Comparison of ENCODE assay signal across 8 cellular contexts in the genomic region with DNA sequence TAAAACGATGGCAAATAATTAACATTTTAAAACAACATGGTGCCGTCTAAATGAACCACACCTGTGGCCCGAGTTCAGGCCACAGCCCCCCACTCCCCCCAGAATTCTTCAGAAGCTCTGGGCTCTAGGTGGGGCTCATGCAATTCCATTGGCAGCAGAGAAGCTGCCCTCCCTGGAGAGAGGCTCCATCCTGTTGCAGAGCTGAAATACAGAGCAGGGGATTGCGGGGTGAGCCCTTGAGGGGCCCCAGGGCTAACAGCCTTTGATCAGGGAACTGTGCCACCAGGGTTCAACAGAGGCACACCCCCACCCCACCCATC.
DNase-seq lines count a peak whose midpoint lies in the region; ATAC-seq lines count a peak whose summit lies in the region.

No MANE protein-coding gene starts in this region.

- intact Hi-C loops in left colon (cut with DNase I, micrococcal nuclease), result no loop called here
- intact Hi-C loops in posterior vena cava (cut with DNase I), result no loop called here

- no peak for DNase-seq in T-helper 2 cell treated with Interferon-gamma antibody and Interleukin-4, amounts not matched to agents 5 μg/mL and 100 μg/mL, for 36 hours (ENCODE audit: low spot score)
- DNase-seq in T-helper 2 cell (no peak), left colon (no peak), NCI-H1105 (lab: John Stamatoyannopoulos, UW) (no peak), posterior vena cava (ENCODE audit: low spot score) (no peak)
- no peak for DNase-seq in activated CD8-positive, alpha-beta T cell treated with anti-CD3 and anti-CD28 coated beads, Interleukin-2, amount 10 ng/mL, durations not matched to agents 7 days and 5 days
- DNase-seq in central memory CD4-positive, alpha-beta T cell, result no peak

- no peaks in the 10 kb centered on the region for H3K9me3 Mint-ChIP-seq in T-helper 2 cell treated with Interferon-gamma antibody and Interleukin-4, amounts not matched to agents 5 μg/mL and 100 μg/mL, for 36 hours
- no peaks in the 10 kb centered on the region for H3K9me3 Mint-ChIP-seq in activated CD8-positive, alpha-beta T cell treated with anti-CD3 and anti-CD28 coated beads, Interleukin-2, amount 10 ng/mL, durations not matched to agents 7 days and 5 days (ENCODE audit: insufficient read depth)

- H3K4me1 Mint-ChIP-seq in T-helper 2 cell treated with Interferon-gamma antibody and Interleukin-4, amounts not matched to agents 5 μg/mL and 100 μg/mL, for 36 hours (ENCODE audit: low read depth), result peaks cover 42% of the 10 kb centered on the region
- peaks cover 62% of the 10 kb centered on the region for H3K4me1 Mint-ChIP-seq in activated CD8-positive, alpha-beta T cell treated with anti-CD3 and anti-CD28 coated beads, Interleukin-2, amount 10 ng/mL, durations not matched to agents 7 days and 5 days (ENCODE audit: low read depth)

- ATAC-seq in activated CD8-positive, alpha-beta T cell treated with anti-CD3 and anti-CD28 coated beads, Interleukin-2, amount 10 ng/mL, durations not matched to agents 7 days and 5 days, result no peak
- peak; percentile 19 for ATAC-seq in left colon

- CTCF ChIA-PET in activated CD8-positive, alpha-beta T cell treated with anti-CD3 and anti-CD28 coated beads, Interleukin-2, amount 10 ng/mL, durations not matched to agents 7 days and 5 days (lab: Charles Lee), result interaction anchor here (1.2 to 2.9 kb wide), 2 partner anchors 12 to 77 kb away, joined by 7 to 18 read pairs; no protein-coding TSS in a partner anchor

- peak overlapping the region; percentile 84 for H3K27ac Mint-ChIP-seq in T-helper 2 cell treated with Interferon-gamma antibody and Interleukin-4, amounts not matched to agents 5 μg/mL and 100 μg/mL, for 36 hours
- peak overlapping the region; percentile 84 for H3K27ac Mint-ChIP-seq in activated CD8-positive, alpha-beta T cell treated with anti-CD3 and anti-CD28 coated beads, Interleukin-2, amount 10 ng/mL, durations not matched to agents 7 days and 5 days

- peak overlapping the region; percentile 86 for H3K27ac ChIP-seq in stomach smooth muscle (ENCODE audit: low read length)

- peak overlapping the region; percentile 83 for H3K4me3 Mint-ChIP-seq in T-helper 2 cell treated with Interferon-gamma antibody and Interleukin-4, amounts not matched to agents 5 μg/mL and 100 μg/mL, for 36 hours
- H3K4me3 Mint-ChIP-seq in activated CD8-positive, alpha-beta T cell treated with anti-CD3 and anti-CD28 coated beads, Interleukin-2, amount 10 ng/mL, durations not matched to agents 7 days and 5 days, result peak overlapping the region; percentile 83

- no peaks in the 10 kb centered on the region for H3K9me3 ChIP-seq in stomach smooth muscle (ENCODE audit: control insufficient read depth in 2 of 2, low read length in 2 of 2)

- H3K4me3 ChIP-seq in stomach smooth muscle (ENCODE audit: low read length in 2 of 2), result no peak overlapping the region

- H3K27me3 ChIP-seq in stomach smooth muscle (ENCODE audit: control insufficient read depth in 1 of 2, insufficient read depth in 2 of 2, low read length in 2 of 2), result no peaks in the 10 kb centered on the region

- peaks cover 11% of the 10 kb centered on the region for H3K36me3 Mint-ChIP-seq in T-helper 2 cell treated with Interferon-gamma antibody and Interleukin-4, amounts not matched to agents 5 μg/mL and 100 μg/mL, for 36 hours (ENCODE audit: low read depth)
- peaks cover 13% of the 10 kb centered on the region for H3K36me3 Mint-ChIP-seq in activated CD8-positive, alpha-beta T cell treated with anti-CD3 and anti-CD28 coated beads, Interleukin-2, amount 10 ng/mL, durations not matched to agents 7 days and 5 days (ENCODE audit: low read depth)

- H3K27me3 Mint-ChIP-seq in T-helper 2 cell treated with Interferon-gamma antibody and Interleukin-4, amounts not matched to agents 5 μg/mL and 100 μg/mL, for 36 hours (ENCODE audit: low read depth), result no peaks in the 10 kb centered on the region
- H3K27me3 Mint-ChIP-seq in activated CD8-positive, alpha-beta T cell treated with anti-CD3 and anti-CD28 coated beads, Interleukin-2, amount 10 ng/mL, durations not matched to agents 7 days and 5 days (ENCODE audit: low read depth), result no peaks in the 10 kb centered on the region

- peaks cover 0 to 3% of the 10 kb centered on the region in 2 donors for H3K36me3 ChIP-seq in stomach smooth muscle (ENCODE audit: control insufficient read depth in 2 of 2, insufficient read depth in 2 of 2, low read length in 2 of 2)

- POLR2A ChIA-PET in activated CD8-positive, alpha-beta T cell treated with anti-CD3 and anti-CD28 coated beads, Interleukin-2, amount 10 ng/mL, durations not matched to agents 7 days and 5 days (lab: Charles Lee), result no interaction called here

- peak overlapping the region; percentile 49 to 55 for H3K9ac ChIP-seq in stomach smooth muscle (ENCODE audit: low read length in 2 of 2)

- H3K4me1 ChIP-seq in stomach smooth muscle (ENCODE audit: control insufficient read depth, insufficient read depth, low read length), result peaks cover 74% of the 10 kb centered on the region
